11 cellular contexts compared by ENCODE assay signal in the genomic region with DNA sequence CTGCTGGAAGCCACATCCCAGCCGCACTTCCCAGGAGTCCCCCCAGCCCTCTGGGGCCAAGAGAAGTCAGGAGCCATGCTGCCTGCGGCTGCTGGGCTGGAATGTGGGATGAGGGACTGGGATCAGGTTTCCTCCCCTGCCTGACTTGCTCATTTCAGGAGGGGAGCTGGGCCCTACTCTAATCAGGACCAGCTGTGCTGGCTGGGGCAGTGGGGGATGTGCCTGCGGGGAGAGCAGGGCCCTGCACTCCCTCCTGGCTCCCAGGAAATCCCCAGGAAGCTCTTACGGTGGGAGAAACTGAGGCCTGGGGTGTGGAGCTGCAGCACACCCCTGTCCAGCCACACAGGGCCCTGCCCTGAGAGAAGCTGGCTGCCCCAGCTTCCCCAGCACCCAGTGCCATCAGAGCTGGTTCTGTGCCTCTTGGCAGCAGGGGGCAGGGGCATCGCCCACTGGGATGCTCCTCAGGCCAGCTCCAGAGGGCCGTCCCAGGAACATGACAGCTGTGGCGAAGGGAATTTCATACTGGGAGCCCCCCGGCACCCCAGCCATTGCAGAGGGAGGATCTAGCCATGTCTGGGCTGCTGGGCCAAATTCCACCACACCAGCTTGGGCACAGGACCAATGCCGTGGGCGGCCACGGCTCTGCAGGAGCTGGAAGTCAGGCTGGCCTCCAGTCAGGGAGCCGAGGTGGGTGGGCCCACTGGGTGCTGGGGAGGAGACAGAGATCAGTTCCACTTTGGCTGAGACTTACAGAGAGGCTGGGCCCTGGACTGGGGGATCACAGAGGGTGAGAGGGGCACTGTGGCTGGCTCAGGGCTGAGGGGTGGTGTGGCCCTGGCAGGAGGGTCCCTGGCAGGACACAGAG. TPM values are rescaled to one million over a fixed set of nuclear protein-coding genes. Genes with fewer than 3 reads are reported as not detected.
DNase-seq lines count a peak whose midpoint lies in the region; ATAC-seq lines count a peak whose summit lies in the region.
"Had no signal": no experiment of that assay in that cellular context is flagged by ENCODE, and none has a peak within 500 bp of the region (broad histone marks: within the 10 kb centered on the region; RNA-seq: fewer than 3 reads in every experiment).

No MANE protein-coding gene starts in this region.

- H3K9me3 Mint-ChIP-seq in activated CD4-positive, alpha-beta T cell treated with anti-CD3 and anti-CD28 coated beads, Interleukin-2, amount 10 ng/mL, durations not matched to agents 7 days and 5 days, result no peaks in the 10 kb centered on the region
- H3K9me3 Mint-ChIP-seq: dendritic cell treated with granulocyte-macrophage colony-stimulating factor and Interleukin-4, amounts not matched to agents 40 ng/mL and 50 ng/mL, for 4 days had no signal

- no peak overlapping the region for H3K4me3 Mint-ChIP-seq in activated CD4-positive, alpha-beta T cell treated with anti-CD3 and anti-CD28 coated beads, Interleukin-2, amount 10 ng/mL, durations not matched to agents 7 days and 5 days
- H3K4me3 Mint-ChIP-seq: dendritic cell treated with granulocyte-macrophage colony-stimulating factor and Interleukin-4, amounts not matched to agents 40 ng/mL and 50 ng/mL, for 4 days had no signal

- peaks cover 2% of the 10 kb centered on the region for H3K4me1 Mint-ChIP-seq in activated CD4-positive, alpha-beta T cell treated with anti-CD3 and anti-CD28 coated beads, Interleukin-2, amount 10 ng/mL, durations not matched to agents 7 days and 5 days

- H3K4me3 ChIP-seq in skeletal muscle cell (ENCODE audit: low read depth, low read length), result no peak overlapping the region

- no peak overlapping the region for H3K27ac Mint-ChIP-seq in activated CD4-positive, alpha-beta T cell treated with anti-CD3 and anti-CD28 coated beads, Interleukin-2, amount 10 ng/mL, durations not matched to agents 7 days and 5 days
- H3K27ac Mint-ChIP-seq: dendritic cell treated with granulocyte-macrophage colony-stimulating factor and Interleukin-4, amounts not matched to agents 40 ng/mL and 50 ng/mL, for 4 days had no signal

- H3K27me3 Mint-ChIP-seq in activated CD4-positive, alpha-beta T cell treated with anti-CD3 and anti-CD28 coated beads, Interleukin-2, amount 10 ng/mL, durations not matched to agents 7 days and 5 days, result peaks cover 6% of the 10 kb centered on the region

- peak; percentile 48 for ATAC-seq in Right ventricle myocardium superior (ENCODE audit: poor library complexity)
- no peak for ATAC-seq in HG03135 (IDR thresholded peaks at IDR 0.05; ENCODE audit: unreplicated experiment)
- ATAC-seq in GM21360 (IDR thresholded peaks at IDR 0.05; ENCODE audit: unreplicated experiment), result no peak
- no peak for ATAC-seq in GM21515 (IDR thresholded peaks at IDR 0.05; ENCODE audit: unreplicated experiment)

- peak; percentile 83 for DNase-seq in GM04504 (ENCODE audit: low read depth)
- peak; percentile 79 for DNase-seq in SK-N-DZ (ENCODE audit: low spot score)
- peak; percentile 80 for DNase-seq in Right ventricle myocardium superior
- peak; percentile 68 for DNase-seq in skeletal muscle cell (ENCODE audit: low read depth)
- no peak for DNase-seq in activated CD4-positive, alpha-beta T cell treated with anti-CD3 and anti-CD28 coated beads, Interleukin-2, amount 10 ng/mL, durations not matched to agents 7 days and 5 days

- H3K36me3 Mint-ChIP-seq in activated CD4-positive, alpha-beta T cell treated with anti-CD3 and anti-CD28 coated beads, Interleukin-2, amount 10 ng/mL, durations not matched to agents 7 days and 5 days (ENCODE audit: low read depth), result no peaks in the 10 kb centered on the region

- POLR2A ChIA-PET in activated CD4-positive, alpha-beta T cell treated with anti-CD3 and anti-CD28 coated beads, Interleukin-2, amount 10 ng/mL, durations not matched to agents 7 days and 5 days (lab: Charles Lee), result no interaction called here

- intact Hi-C loops in Right ventricle myocardium superior (cut with DNase I), result no loop called here

- CTCF ChIA-PET in activated CD4-positive, alpha-beta T cell treated with anti-CD3 and anti-CD28 coated beads, Interleukin-2, amount 10 ng/mL, durations not matched to agents 7 days and 5 days (lab: Charles Lee), result interaction anchor here (0.5 kb wide), 1 partner anchor 10 kb away, joined by 4 read pairs; no protein-coding TSS in a partner anchor

RNA-seq across cellular contexts. Expression of gene PRSS38, which starts 21.3 kb away (rescaled TPM):
- not detected in 2 replicates for polyA plus RNA-seq in SK-N-DZ (2014; cell fraction: cytosol; rRNA removed)
- not detected in 2 replicates for polyA plus RNA-seq in SK-N-DZ (2014; cell fraction: nucleus; rRNA removed)
- total RNA-seq in Right ventricle myocardium superior, result not detected
- not detected for total RNA-seq in activated CD4-positive, alpha-beta T cell treated with anti-CD3 and anti-CD28 coated beads, Interleukin-2, amount 10 ng/mL, durations not matched to agents 7 days and 5 days
- total RNA-seq: T-helper 1 cell treated with Interleukin-12 subunit alpha and Interleukin-12 subunit beta and Interleukin-4 antibody, amounts not matched to agents 30 ng/mL and 1 ng/mL, for 36 hours; temporal lobe had no signal

RNA-seq across cellular contexts. Expression of gene SNAP47, which starts 58.9 kb away (rescaled TPM):
- 43.9 and 45.4 TPM in 2 replicates for polyA plus RNA-seq in SK-N-DZ (2014; cell fraction: cytosol; rRNA removed)
- polyA plus RNA-seq in SK-N-DZ (2014; cell fraction: nucleus; rRNA removed), result 32.6 and 34.6 TPM in 2 replicates
- total RNA-seq in Right ventricle myocardium superior, result 23.6 TPM
- 10 to 100 TPM; 30.3 TPM for total RNA-seq in activated CD4-positive, alpha-beta T cell treated with anti-CD3 and anti-CD28 coated beads, Interleukin-2, amount 10 ng/mL, durations not matched to agents 7 days and 5 days

RNA-seq across cellular contexts. Expression of gene JMJD4, which starts 59.1 kb away (rescaled TPM):
- polyA plus RNA-seq in SK-N-DZ (2014; cell fraction: cytosol; rRNA removed), result 23.2 and 25.0 TPM in 2 replicates
- 41.6 and 44.7 TPM in 2 replicates for polyA plus RNA-seq in SK-N-DZ (2014; cell fraction: nucleus; rRNA removed)
- total RNA-seq in Right ventricle myocardium superior, result 6.6 TPM
- total RNA-seq in activated CD4-positive, alpha-beta T cell treated with anti-CD3 and anti-CD28 coated beads, Interleukin-2, amount 10 ng/mL, durations not matched to agents 7 days and 5 days, result 10 to 100 TPM; 15.4 to 20.0 TPM
